Comparison of ENCODE assay signal across 17 cellular contexts in genomic region chr3:144119611-144120010, GRCh38.
DNase-seq lines count a peak whose midpoint lies in the region; ATAC-seq lines count a peak whose summit lies in the region.
"Had no signal": no experiment of that assay in that cellular context is flagged by ENCODE, and none has a peak within 500 bp of the region (broad histone marks: within the 10 kb centered on the region; RNA-seq: fewer than 3 reads in every experiment).

No MANE protein-coding gene starts in this region.

- in situ Hi-C loops in G401 (cut with HindIII; ENCODE audit: low sequenced_read_pairs), result no loop called here

- intact Hi-C loops in posterior cingulate gyrus (cut with DNase I), result no loop called here

- peak; percentile 70 for DNase-seq in G401 (ENCODE audit: low spot score)
- DNase-seq in NCI-H146 treated with DMSO at 0.1 percent for 48 hours (lab: John Stamatoyannopoulos, UW; ENCODE audit: unreplicated experiment), result peak; percentile 61
- peak; percentile 39 for DNase-seq in globus pallidus (ENCODE audit: low spot score)
- peak; percentile 40 for DNase-seq in putamen (ENCODE audit: low spot score)
- DNase-seq in UCSD-AML1 (lab: John Stamatoyannopoulos, UW; ENCODE audit: unreplicated experiment), result no peak
- DNase-seq in posterior cingulate gyrus, result no peak
- DNase-seq: BE2C; Calu3; CD4-positive, alpha-beta T cell; DMS79; H7; IMR-90; Kasumi-1; NCI-H2029 treated with DMSO at 0.1 percent for 48 hours; NCI-H524 treated with DMSO at 0.1 percent for 48 hours; SHP77 had no signal

- ATAC-seq in GM21423 (IDR thresholded peaks at IDR 0.05; ENCODE audit: unreplicated experiment), result no peak

Comparison
In these comparisons a context has a peak if more than half of its experiments do, and no peak if none do; other contexts are left out.
1. DNase-seq: peak in G401 (single experiment), NCI-H146 treated with DMSO at 0.1 percent for 48 hours (single experiment), globus pallidus (single experiment) and putamen (single experiment); none in UCSD-AML1 (single experiment) and posterior cingulate gyrus (0 of 10).